ENCODE assay signal across 8 cellular contexts in the genomic region with DNA sequence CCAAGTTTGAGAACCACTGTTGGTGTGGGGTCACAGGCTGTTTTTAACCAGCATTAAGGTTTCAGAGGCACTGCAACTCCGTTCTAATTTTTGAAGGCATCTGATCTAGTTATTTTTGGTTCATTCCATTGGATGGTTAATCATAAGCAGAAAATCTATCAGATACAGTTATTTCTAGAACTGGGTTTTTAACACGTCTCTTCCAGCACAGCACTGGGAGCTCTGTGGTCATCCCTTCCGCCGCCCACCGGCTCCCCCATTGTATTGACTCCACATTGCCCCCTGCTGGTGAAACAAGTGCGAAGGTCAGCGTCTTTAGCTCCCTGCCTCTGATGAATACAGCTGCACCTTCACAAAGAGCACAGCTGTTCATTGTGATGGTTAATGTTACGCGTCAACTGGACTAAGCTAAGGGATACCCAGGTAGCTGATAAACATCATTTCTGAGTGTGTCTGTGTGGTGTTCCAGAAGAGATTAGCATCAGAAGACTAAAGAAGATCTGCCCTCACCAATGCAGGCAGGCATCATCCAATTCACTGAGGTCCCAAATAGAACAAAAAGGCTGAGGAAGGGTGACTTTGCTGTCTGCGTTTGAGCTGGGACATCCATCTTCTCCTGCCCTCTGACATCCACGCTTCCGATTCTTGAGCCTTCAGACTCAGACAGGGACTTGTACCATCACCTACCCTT. TPM values are rescaled to one million over a fixed set of nuclear protein-coding genes. Genes with fewer than 3 reads are reported as not detected.
DNase-seq lines count a peak whose midpoint lies in the region; ATAC-seq and TF ChIP-seq lines count a peak whose summit lies in the region.

No MANE protein-coding gene starts in this region.

- DNase-seq in GM10248 (ENCODE audit: extremely low spot score) (peak; percentile 77), SKM-1 treated with dmso at 0.1 percent for 144 hours (lab: John Stamatoyannopoulos, UW; ENCODE audit: unreplicated experiment) (peak; percentile 20), amniotic epithelial cell (ENCODE audit: low read depth) (peak; percentile 7), immature natural killer cell (peak; percentile 83 to 87 (median 84)), GF-D8 (lab: John Stamatoyannopoulos, UW) (no peak)
- DNase-seq in stimulated activated CD4-positive, alpha-beta T cell treated with anti-CD3 and anti-CD28 coated beads, Interleukin-4, amount 100 ng/mL, for 1 hour: peak; percentile 45

- H3K4me3 Mint-ChIP-seq in immature natural killer cell: peak overlapping the region; percentile 42 to 91 (median 58)

- peak overlapping the region; percentile 94 to 100 (median 98) for H3K27ac Mint-ChIP-seq in immature natural killer cell

- H3K36me3 Mint-ChIP-seq in immature natural killer cell: peaks cover 8 to 16% (median 13%) of the 10 kb centered on the region in 3 donors

- H3K9me3 Mint-ChIP-seq in immature natural killer cell: peaks cover 0 to 10% (median 3%) of the 10 kb centered on the region in 6 donors

- ATAC-seq in HG03175 (IDR thresholded peaks at IDR 0.05; ENCODE audit: unreplicated experiment) (peak; percentile 56), HG03045 (IDR thresholded peaks at IDR 0.05; ENCODE audit: unreplicated experiment) (no peak)

- TF ChIP-seq CTCF in GM10248 (IDR thresholded peaks at IDR 0.05; ENCODE audit: control extremely low read depth, extremely low read depth, low read depth, missing control alignments): peak; percentile 67

- CTCF ChIA-PET in GM10248 (lab: Yijun Ruan, JAX): interaction anchor here (0.7 to 11.3 kb wide), 52 partner anchors 9 to 256 kb away, joined by 3 to 131 read pairs (median 7); partner anchors contain the start of genes CCL14, CCL15, CCL16 and CCL18

- peaks cover 82 to 99% of the 10 kb centered on the region in 2 donors for H3K4me1 Mint-ChIP-seq in immature natural killer cell

- H3K27me3 Mint-ChIP-seq in immature natural killer cell (ENCODE audit: low read depth in 3 of 3): peaks cover 3 to 7% (median 5%) of the 10 kb centered on the region in 3 donors

- POLR2A ChIA-PET in GM10248 (lab: Yijun Ruan, JAX): interaction anchor here (0.6 to 1.0 kb wide), 2 partner anchors 10 to 278 kb away, joined by 3 read pairs; no protein-coding TSS in a partner anchor

RNA-seq across cellular contexts. Expression of gene CCL18, which starts 8.5 kb away (rescaled TPM):
- under 1 TPM in 1 of 3 donors, not detected in 2; 0.24 TPM for polyA plus RNA-seq in immature natural killer cell

RNA-seq across cellular contexts. Expression of gene CCL3, which starts 17.4 kb away (rescaled TPM):
- 100 to 1,000 TPM; 120 to 149 (median 128) TPM for polyA plus RNA-seq in immature natural killer cell

RNA-seq across cellular contexts. Expression of gene CCL4, which starts 31.1 kb away (rescaled TPM):
- polyA plus RNA-seq in immature natural killer cell: 1,000 to 10,000 TPM in 1 of 3 donors, 100 to 1,000 TPM in 2; 748 to 1,008 (median 970) TPM

RNA-seq across cellular contexts. Expression of gene CCL23, which starts 54.8 kb away (rescaled TPM):
- polyA plus RNA-seq in immature natural killer cell: 1 to 10 TPM in 2 of 3 donors, under 1 TPM in 1; 0.60 to 2.6 (median 2.1) TPM
